3 cellular contexts compared by ENCODE assay signal in genomic region chr7:75806560-75807307, GRCh38.
TF ChIP-seq lines count a peak whose summit lies in the region.

No MANE protein-coding gene starts in this region.

TF ChIP-seq in GM23338, 12 proteins besides CTCF, POLR2A, EP300 and RAD21 (continues in another document):
- TF ChIP-seq ETS1 (IDR thresholded peaks at IDR 0.05) (no peak), EZH2 (IDR thresholded peaks at IDR 0.05; ENCODE audit: low read depth, unreplicated experiment) (no peak), NANOG (IDR thresholded peaks at IDR 0.05; ENCODE audit: borderline replicate concordance) (no peak), POLR2AphosphoS5 (IDR thresholded peaks at IDR 0.05; ENCODE audit: low read depth) (no peak), ZNF331 (CRISPR knock-in tag; IDR thresholded peaks at IDR 0.05; ENCODE audit: low read depth) (no peak), ZNF114 (CRISPR knock-in tag; IDR thresholded peaks at IDR 0.05) (no peak)

TF ChIP-seq in HCT116, 20 proteins besides CTCF, POLR2A, EP300 and RAD21:
- TF ChIP-seq ZFX (IDR thresholded peaks at IDR 0.05) (no peak), CBX3 (IDR thresholded peaks at IDR 0.05; ENCODE audit: low read depth) (peak; percentile 78)

TF ChIP-seq in GM12878, 131 proteins besides CTCF, POLR2A, EP300 and RAD21:
- no peak for TF ChIP-seq BACH1 (IDR thresholded peaks at IDR 0.05; ENCODE audit: borderline replicate concordance)
- no peak for TF ChIP-seq ZNF207 (IDR thresholded peaks at IDR 0.05; ENCODE audit: borderline replicate concordance)
- no peak for TF ChIP-seq HDAC6 (IDR thresholded peaks at IDR 0.05; ENCODE audit: unreplicated experiment)
- TF ChIP-seq SMAD1 (IDR thresholded peaks at IDR 0.05; ENCODE audit: low read depth, partially characterized antibody) = no peak
- peak; percentile 66; the same call in 1 of the 2 replicates for TF ChIP-seq CBX5 (IDR thresholded peaks at IDR 0.05; ENCODE audit: low read depth)
- no peak for TF ChIP-seq ZNF384 (IDR thresholded peaks at IDR 0.05; ENCODE audit: borderline replicate concordance, low read depth, low read length)
- no peak for TF ChIP-seq YY1 (IDR thresholded peaks at IDR 0.05; ENCODE audit: low read depth, low read length)
- TF ChIP-seq CEBPB (IDR thresholded peaks at IDR 0.05; ENCODE audit: borderline replicate concordance in 1 of 2, low read depth in 2 of 2, low read length in 2 of 2) = no peak
